Comparison of ENCODE assay signal across 13 cellular contexts in the genomic region with DNA sequence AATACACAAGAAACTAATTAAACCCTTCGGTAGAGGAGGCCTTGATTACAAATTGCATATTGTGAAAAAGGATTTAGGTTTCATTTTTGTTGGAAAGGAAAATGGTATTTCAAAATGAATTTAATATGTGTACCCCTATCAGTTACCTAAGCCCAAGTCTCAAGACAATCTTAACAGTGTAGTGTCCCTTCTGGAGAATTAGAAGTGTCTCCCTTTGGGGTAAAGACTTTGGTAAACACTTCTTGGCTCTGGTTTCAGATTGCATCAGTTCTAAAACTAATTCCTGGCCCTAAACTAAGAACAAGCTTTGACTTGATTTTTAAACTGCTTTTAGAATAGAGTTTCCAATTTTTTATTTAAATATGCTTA. TPM values are rescaled to one million over a fixed set of nuclear protein-coding genes. Genes with fewer than 3 reads are reported as not detected.
DNase-seq lines count a peak whose midpoint lies in the region; ATAC-seq and TF ChIP-seq lines count a peak whose summit lies in the region.
"Had no signal": no experiment of that assay in that cellular context is flagged by ENCODE, and none has a peak within 500 bp of the region (broad histone marks: within the 10 kb centered on the region; RNA-seq: fewer than 3 reads in every experiment).

No MANE protein-coding gene starts in this region.

- no peak overlapping the region for H2AK5ac ChIP-seq in trophoblast cell (ENCODE audit: low read length)

- peak overlapping the region; percentile 30 for H3K4me3 ChIP-seq in adipocyte (ENCODE audit: low read length)
- no peak overlapping the region for H3K4me3 ChIP-seq in left lung
- peak overlapping the region; percentile 10 for H3K4me3 ChIP-seq in smooth muscle cell
- no peak overlapping the region for H3K4me3 ChIP-seq in trophoblast cell (ENCODE audit: low read depth, low read length)

- H3K23ac ChIP-seq in trophoblast cell (ENCODE audit: low read length): no peak overlapping the region

- H2BK5ac ChIP-seq in trophoblast cell (ENCODE audit: low read depth, low read length, poor library complexity): no peak overlapping the region

- H3K18ac ChIP-seq in trophoblast cell (ENCODE audit: low read length): no peak overlapping the region

- peaks cover 17% of the 10 kb centered on the region for H3K79me1 ChIP-seq in trophoblast cell (ENCODE audit: low read length)

- peaks cover 8% of the 10 kb centered on the region for H4K20me1 ChIP-seq in smooth muscle cell (ENCODE audit: low read depth)

- H3K27ac Mint-ChIP-seq in Calu3 (ENCODE audit: unreplicated experiment): peak overlapping the region; percentile 27

- H3K9me3 ChIP-seq in adipocyte (ENCODE audit: control insufficient read depth, low read length): no peaks in the 10 kb centered on the region
- H3K9me3 ChIP-seq in left lung: no peaks in the 10 kb centered on the region
- no peaks in the 10 kb centered on the region for H3K9me3 ChIP-seq in smooth muscle cell (replicated peaks; ENCODE audit: low read depth)
- no peaks in the 10 kb centered on the region for H3K9me3 ChIP-seq in trophoblast cell (ENCODE audit: insufficient read depth, low read depth, low read length)

- H3K27ac ChIP-seq in left lung: peak overlapping the region; percentile 89 to 96
- peak overlapping the region; percentile 72 for H3K27ac ChIP-seq in smooth muscle cell (ENCODE audit: low read depth)
- no peak overlapping the region for H3K27ac ChIP-seq in trophoblast cell (ENCODE audit: low read depth, low read length)

- H3K4me2 ChIP-seq in smooth muscle cell (peak overlapping the region; percentile 69), trophoblast cell (ENCODE audit: low read length) (no peak overlapping the region)

- H3K27me3 Mint-ChIP-seq in Calu3 (ENCODE audit: unreplicated experiment): no peaks in the 10 kb centered on the region

- H3K79me2 ChIP-seq in smooth muscle cell (ENCODE audit: low read depth): peaks cover 16% of the 10 kb centered on the region
- peaks cover 12% of the 10 kb centered on the region for H3K79me2 ChIP-seq in trophoblast cell (ENCODE audit: control insufficient read depth, insufficient read depth, low read length, poor library complexity)

- ATAC-seq in left lung: no peak

- H3K4me3 Mint-ChIP-seq in Calu3 (ENCODE audit: low read depth, unreplicated experiment): no peak overlapping the region
- H3K4me3 Mint-ChIP-seq: immature natural killer cell had no signal

- CTCF ChIA-PET in Calu3 (lab: Charles Lee): interaction anchor here (1.3 kb wide), 1 partner anchor 95 kb away, joined by 4 read pairs; no protein-coding TSS in a partner anchor

- H4K8ac ChIP-seq in trophoblast cell (ENCODE audit: low read depth, low read length): no peak overlapping the region

- no peaks in the 10 kb centered on the region for H3K27me3 ChIP-seq in adipocyte (replicated peaks; ENCODE audit: control insufficient read depth, insufficient read depth, low read length)
- no peaks in the 10 kb centered on the region for H3K27me3 ChIP-seq in left lung
- no peaks in the 10 kb centered on the region for H3K27me3 ChIP-seq in smooth muscle cell (ENCODE audit: low read depth)
- H3K27me3 ChIP-seq in trophoblast cell (ENCODE audit: insufficient read depth, low read length): no peaks in the 10 kb centered on the region

- peaks cover 33% of the 10 kb centered on the region for H3F3A ChIP-seq in smooth muscle cell (ENCODE audit: low read depth)

- no peak for TF ChIP-seq CTCF in Calu3 (IDR thresholded peaks at IDR 0.05; ENCODE audit: unreplicated experiment)
- TF ChIP-seq CTCF in left lung (IDR thresholded peaks at IDR 0.05): no peak
- TF ChIP-seq CTCF in smooth muscle cell (IDR thresholded peaks at IDR 0.05; ENCODE audit: borderline replicate concordance, insufficient read depth, poor library complexity, severe bottlenecking): no peak

- no peak overlapping the region for H3K4ac ChIP-seq in trophoblast cell (ENCODE audit: low read depth, low read length)

- intact Hi-C loops in Calu3 (cut with micrococcal nuclease; ENCODE audit: unreplicated experiment) (no loop called here), left lung (cut with DNase I) (no loop called here)

- H2BK12ac ChIP-seq in trophoblast cell (ENCODE audit: low read length): no peak overlapping the region

- H3K9ac ChIP-seq in adipocyte (ENCODE audit: low read length) (peak overlapping the region; percentile 76), smooth muscle cell (ENCODE audit: low read depth) (no peak overlapping the region), trophoblast cell (ENCODE audit: low read length) (no peak overlapping the region)

- no peak overlapping the region for H2BK120ac ChIP-seq in trophoblast cell (ENCODE audit: insufficient read depth, low read length, poor library complexity)

- H3K36me3 ChIP-seq in adipocyte (ENCODE audit: control insufficient read depth, insufficient read depth, low read length, severe bottlenecking) (peaks cover 1% of the 10 kb centered on the region), left lung (no peaks in the 10 kb centered on the region), smooth muscle cell (ENCODE audit: low read depth) (no peaks in the 10 kb centered on the region), trophoblast cell (ENCODE audit: control insufficient read depth in 1 of 2, insufficient read depth in 2 of 2, low read length in 2 of 2) (no peaks in the 10 kb centered on the region)

- no peak overlapping the region for H4K91ac ChIP-seq in trophoblast cell (ENCODE audit: low read depth, low read length)

- 9% methylated on average over 1 of the region's 1 CpG for WGBS in smooth muscle cell (ENCODE audit: low lambda C conversion rate)
- WGBS in trophoblast cell (ENCODE audit: extremely low coverage, insufficient coverage, insufficient read length): no CpG with 5 or more reads among the region's 1 CpG

- H4K12ac ChIP-seq in trophoblast cell (ENCODE audit: low read depth, low read length): no peak overlapping the region

- H3K14ac ChIP-seq in trophoblast cell (ENCODE audit: low read length): no peak overlapping the region

- no peak for DNase-seq in Calu3
- DNase-seq in adipocyte (ENCODE audit: low read depth): peak; percentile 85
- no peak for DNase-seq in left lung
- DNase-seq in smooth muscle cell (lab: John Stamatoyannopoulos, UW; ENCODE audit: unreplicated experiment): no peak
- DNase-seq in CD1c-positive myeloid dendritic cell (ENCODE audit: extremely low spot score): no peak
- no peak for DNase-seq in trophoblast cell
- no peak for DNase-seq in NOMO-1 treated with DMSO at 0.1 percent for 48 hours (lab: John Stamatoyannopoulos, UW; ENCODE audit: unreplicated experiment)
- DNase-seq in activated effector memory CD4-positive, alpha-beta T cell treated with anti-CD3 and anti-CD28 coated beads, Interleukin-2, amount 50 U/mL, for 16 hours: no peak
- DNase-seq: activated CD8-positive, alpha-beta memory T cell treated with anti-CD3 and anti-CD28 coated beads, Interleukin-2, amount 50 U/mL, for 48 hours; CD4-positive, CD25-positive, alpha-beta regulatory T cell; immature natural killer cell; Karpas-422; nucleus accumbens had no signal

- H3K4me1 Mint-ChIP-seq in Calu3 (ENCODE audit: low read depth, unreplicated experiment): peaks cover 34% of the 10 kb centered on the region

- H2AFZ ChIP-seq in smooth muscle cell (ENCODE audit: low read depth) (no peak overlapping the region), trophoblast cell (ENCODE audit: insufficient read depth, low read length, poor library complexity) (no peak overlapping the region)

- H3K9me3 Mint-ChIP-seq in Calu3 (ENCODE audit: low read depth, unreplicated experiment): no peaks in the 10 kb centered on the region
- H3K9me3 Mint-ChIP-seq: immature natural killer cell had no signal

- H3K4me1 ChIP-seq in adipocyte (ENCODE audit: control insufficient read depth, insufficient read depth, low read length) (peaks cover 40% of the 10 kb centered on the region), left lung (peaks cover 21 to 41% of the 10 kb centered on the region in 2 donors), smooth muscle cell (ENCODE audit: low read depth) (peaks cover 15% of the 10 kb centered on the region), trophoblast cell (ENCODE audit: control insufficient read depth in 1 of 2, insufficient read depth in 2 of 2, low read length in 2 of 2) (peaks cover 4 to 5% of the 10 kb centered on the region in 2 experiments)

- peaks cover 20% of the 10 kb centered on the region for H3K36me3 Mint-ChIP-seq in Calu3 (ENCODE audit: insufficient read depth, unreplicated experiment)
- H3K36me3 Mint-ChIP-seq: immature natural killer cell had no signal

- no TSS peak for BruUV-seq in Calu3 (replicated peaks; lab: Mats Ljungman, UMichigan)

RNA-seq across cellular contexts. Expression of a gene that starts 3.3 kb away (rescaled TPM):
- total RNA-seq in Calu3 (2022) (25.2 and 25.5 TPM in 2 replicates), left lung (100 to 1,000 TPM; 496 to 576 TPM), smooth muscle cell (171 and 187 TPM in 2 replicates)
- 105 and 136 TPM in 2 replicates for polyA plus RNA-seq in smooth muscle cell
- 125 and 136 TPM in 2 replicates for polyA plus RNA-seq in trophoblast cell (2013)

Comparison
In these comparisons a context has a peak if more than half of its experiments do, and no peak if none do; other contexts are left out.
1. H3K4me3 ChIP-seq: peak in adipocyte (single experiment) and smooth muscle cell (single experiment); none in left lung (0 of 2) and trophoblast cell (single experiment).